ENCODE assay signal across 8 cellular contexts in genomic region chr12:118059645-118060275, GRCh38. TPM values are rescaled to one million over a fixed set of nuclear protein-coding genes. Genes with fewer than 3 reads are reported as not detected.
DNase-seq lines count a peak whose midpoint lies in the region; ATAC-seq, FAIRE-seq and TF ChIP-seq lines count a peak whose summit lies in the region.

No MANE protein-coding gene starts in this region.

- ATAC-seq in K562 (no peak), lung (ENCODE audit: insufficient read depth, low FRiP score) (no peak), GM21576 (IDR thresholded peaks at IDR 0.05; ENCODE audit: unreplicated experiment) (no peak)

- no peak for TF ChIP-seq CTCF in AG04450 (IDR thresholded peaks at IDR 0.05; ENCODE audit: low read depth, low read length)
- TF ChIP-seq CTCF in K562 (IDR thresholded peaks at IDR 0.05 in 2 of 3, conservative IDR thresholded peaks at IDR 0.05 in 1 of 3; ENCODE audit: insufficient read depth in 2 of 3, low read depth in 1 of 3, low read length in 3 of 3), result no peak
- no peak for TF ChIP-seq CTCF in lung (IDR thresholded peaks at IDR 0.05; ENCODE audit: control extremely low read depth, extremely low read depth)
- no peak for TF ChIP-seq CTCF in uterus (IDR thresholded peaks at IDR 0.05)

- H3K9me1 ChIP-seq in K562 (ENCODE audit: control insufficient read depth, insufficient read depth, low read length), result no peaks in the 10 kb centered on the region

- in situ Hi-C loops in K562 (cut with MboI), result no loop called here

- WGBS in K562 (ENCODE audit: insufficient coverage, low coverage, missing lambda C conversion rate), result 9% methylated on average over 6 of the region's 8 CpGs
- 24 to 50% methylated on average over 8 of the region's 8 CpGs for WGBS in lung, 2 donors

- H4K20me1 ChIP-seq in K562 (replicated peaks; ENCODE audit: control insufficient read depth, insufficient read depth, low read length), result peaks cover 5% of the 10 kb centered on the region; the same call in 1 of the 2 replicates

- DNase-seq in AG04450 (ENCODE audit: low read depth, low spot score) (no peak), K562 (ENCODE audit: extremely low read depth in 1 of 4, low spot score in 3 of 4) (no peak), lung (ENCODE audit: low spot score) (no peak), uterus (no peak), HTR-8/SVneo (ENCODE audit: insufficient read length, low spot score) (no peak)
- DNase-seq in stimulated activated CD4-positive, alpha-beta T cell treated with anti-CD3 and anti-CD28 coated beads, Interleukin-2, amount 100 ng/mL, for 24 hours, result no peak

- no peak overlapping the region for H2AFZ ChIP-seq in K562 (ENCODE audit: low read depth, low read length)

- TF ChIP-seq RAD21 in K562 (CRISPR knock-in tag; conservative IDR thresholded peaks at IDR 0.05 in 1 of 2, IDR thresholded peaks at IDR 0.05 in 1 of 2), result no peak

- no TSS peak for BruUV-seq in K562 (replicated peaks; lab: Mats Ljungman, UMichigan)

- CTCF ChIA-PET in AG04450 (lab: Charles Lee), result interaction anchor here (0.7 to 1.0 kb wide), 3 partner anchors 26 to 316 kb away, joined by 3 to 5 read pairs (median 4); no protein-coding TSS in a partner anchor
- CTCF ChIA-PET in K562 (lab: Yijun Ruan, JAX; ENCODE audit: low intra/inter-chr PET ratio), result no interaction called here

- intact Hi-C loops in K562 (cut with micrococcal nuclease), result loop anchor here (5.0 kb wide), 1 partner anchor 43 kb away; the partner anchor contains the start of gene VSIG10
- intact Hi-C loops in uterus (cut with DNase I; ENCODE audit: low total_unique reads), result no loop called here

- peak overlapping the region; percentile 69 for H3K4me3 ChIP-seq in AG04450 (ENCODE audit: low read depth, low read length)
- H3K4me3 ChIP-seq in HUES48 (ENCODE audit: low read depth, low read length), result peak overlapping the region; percentile 84
- H3K4me3 ChIP-seq in K562, result peak overlapping the region; percentile 85
- peak overlapping the region; percentile 68 for H3K4me3 ChIP-seq in lung
- H3K4me3 ChIP-seq in uterus, result peak overlapping the region; percentile 82 to 96

- H3K9me3 ChIP-seq in AG04450 (ENCODE audit: control insufficient read depth, insufficient read depth, low read length), result no peaks in the 10 kb centered on the region
- H3K9me3 ChIP-seq in HUES48 (ENCODE audit: control insufficient read depth, insufficient read depth, low read length), result no peaks in the 10 kb centered on the region
- no peaks in the 10 kb centered on the region for H3K9me3 ChIP-seq in K562 (replicated peaks; ENCODE audit: control insufficient read depth, insufficient read depth, low read depth, low read length)
- no peaks in the 10 kb centered on the region for H3K9me3 ChIP-seq in lung (ENCODE audit: control insufficient read depth in 2 of 2, insufficient read depth in 1 of 2, low read length in 1 of 2)
- H3K9me3 ChIP-seq in uterus, result no peaks in the 10 kb centered on the region

- TF ChIP-seq EP300 in K562 (IDR thresholded peaks at IDR 0.05; ENCODE audit: low read length), result no peak

- TF ChIP-seq POLR2A in K562 (conservative IDR thresholded peaks at IDR 0.05) (no peak), uterus (IDR thresholded peaks at IDR 0.05) (no peak)

- no peaks in the 10 kb centered on the region for H3K27me3 ChIP-seq in AG04450 (ENCODE audit: control insufficient read depth, insufficient read depth, low read length)
- H3K27me3 ChIP-seq in HUES48 (ENCODE audit: control insufficient read depth, insufficient read depth, low read length), result no peaks in the 10 kb centered on the region
- no peaks in the 10 kb centered on the region for H3K27me3 ChIP-seq in K562 (ENCODE audit: control insufficient read depth in 2 of 2, insufficient read depth in 2 of 2, low read length in 2 of 2)
- no peaks in the 10 kb centered on the region for H3K27me3 ChIP-seq in lung (ENCODE audit: control insufficient read depth, insufficient read depth)
- H3K27me3 ChIP-seq in uterus, result no peaks in the 10 kb centered on the region

- POLR2A ChIA-PET in AG04450 (lab: Yijun Ruan, JAX), result interaction anchor here (0.6 kb wide), 1 partner anchor 73 kb away, joined by 5 read pairs; no protein-coding TSS in a partner anchor
- POLR2A ChIA-PET in K562 (lab: Yijun Ruan, JAX), result interaction anchor here (0.6 to 1.1 kb wide), 4 partner anchors 13 to 88 kb away, joined by 3 to 7 read pairs (median 4); no protein-coding TSS in a partner anchor

- peaks cover 38% of the 10 kb centered on the region for H3K79me2 ChIP-seq in K562 (ENCODE audit: control insufficient read depth, insufficient read depth, low read length)

- H3K27ac ChIP-seq in AG04450 (ENCODE audit: low read depth, low read length) (peak overlapping the region; percentile 93), HUES48 (ENCODE audit: low read depth, low read length) (peak overlapping the region; percentile 97), K562 (ENCODE audit: extremely low read depth, low read depth, low read length) (peak overlapping the region; percentile 84; the same call in 2 of the 3 replicates), lung (ENCODE audit: low read depth in 1 of 2, low read length in 1 of 2) (peak overlapping the region; percentile 94 to 96), uterus (peak overlapping the region; percentile 98 to 99)

- H3K9ac ChIP-seq in HUES48 (ENCODE audit: low read depth, low read length) (peak overlapping the region; percentile 64), K562 (ENCODE audit: insufficient read depth in 1 of 2, low read depth in 2 of 2, low read length in 2 of 2) (peak overlapping the region; percentile 83 to 95; a peak in 3 of 4 replicates)

- FAIRE-seq in K562 (lab: Jason Lieb, UNC), result peak; percentile 48
- no peak for FAIRE-seq in HTR-8/SVneo (lab: Jason Lieb, UNC)

- H3K36me3 ChIP-seq in HUES48 (ENCODE audit: control insufficient read depth, insufficient read depth, low read length), result peaks cover 4% of the 10 kb centered on the region; the same call in 1 of the 2 replicates
- H3K36me3 ChIP-seq in K562 (ENCODE audit: control insufficient read depth, insufficient read depth, low read length), result no peaks in the 10 kb centered on the region; the same call in 2 of the 3 replicates
- H3K36me3 ChIP-seq in lung (ENCODE audit: control insufficient read depth in 2 of 2, insufficient read depth in 2 of 2, low read length in 2 of 2), result no peaks in the 10 kb centered on the region
- H3K36me3 ChIP-seq in uterus, result no peaks in the 10 kb centered on the region

- H3K4me1 ChIP-seq in HUES48 (ENCODE audit: control insufficient read depth, insufficient read depth, low read length) (peaks cover 28% of the 10 kb centered on the region), K562 (replicated peaks in 1 of 2; ENCODE audit: control insufficient read depth in 2 of 2, insufficient read depth in 2 of 2, low read length in 2 of 2) (peaks cover 15 to 30% of the 10 kb centered on the region in 2 experiments), lung (ENCODE audit: control insufficient read depth in 2 of 2, insufficient read depth in 2 of 2, low read length in 2 of 2) (peaks cover 4 to 17% of the 10 kb centered on the region in 2 donors), uterus (no peaks in the 10 kb centered on the region)

- peak overlapping the region; percentile 97 for H3K4me2 ChIP-seq in K562 (ENCODE audit: insufficient read depth, low read length)

RNA-seq across cellular contexts. Expression of gene WSB2, which starts 1.2 kb away (rescaled TPM):
- polyA plus RNA-seq in AG04450 (2011; rRNA removed), result 111 and 126 TPM in 2 replicates
- polyA minus RNA-seq in AG04450 (2011; rRNA and poly(A)+ RNA removed), result 292 and 323 TPM in 2 replicates
- total RNA-seq in K562 (2011; cell fraction: chromatin; rRNA removed; ENCODE audit: low replicate concordance), result 33.8 and 42.8 TPM in 2 replicates
- total RNA-seq in K562 (2011; cell fraction: nucleolus; rRNA removed), result 35.4 and 37.2 TPM in 2 replicates
- total RNA-seq in K562 (2011; cell fraction: nucleoplasm; rRNA removed), result 39.2 and 65.9 TPM in 2 replicates
- 59.8 and 98.7 TPM in 2 replicates for total RNA-seq in K562 (2014; rRNA removed)
- total RNA-seq in K562 (2014; rRNA removed; fragmentation: Illumina TruSeq; extraction: Trizol), result 45.0 and 48.3 TPM in 2 replicates
- 51.8 and 52.8 TPM in 2 replicates for total RNA-seq in K562 (2015; rRNA removed; fragmentation: Illumina TruSeq; extraction: Trizol)
- total RNA-seq in K562 (2021), result 62.8 and 66.9 TPM in 2 replicates
- polyA plus RNA-seq in K562 (2011; rRNA removed), result 52.6 and 72.3 TPM in 2 replicates
- polyA plus RNA-seq in K562 (2011; cell fraction: cytosol; rRNA removed), result 82.4 and 93.3 TPM in 2 replicates
- polyA plus RNA-seq in K562 (2011; cell fraction: nucleus; rRNA removed), result 35.6 and 37.5 TPM in 2 replicates
- polyA plus RNA-seq in K562 (2012), result 46.9 and 92.1 TPM in 2 replicates
- 74.5 and 77.6 TPM in 2 replicates for polyA plus RNA-seq in K562 (2014; fragmentation: Illumina TruSeq; extraction: Trizol)
- 10 to 100 TPM; 31.4 to 32.4 TPM for polyA plus RNA-seq in K562 (2014; fragmentation: Nextera tagmentation; extraction: Ambion mirVana)
- polyA plus RNA-seq in K562 (2014; rRNA removed), result 36.3 and 37.7 TPM in 2 replicates
- 156 and 175 TPM in 2 replicates for polyA minus RNA-seq in K562 (2011; rRNA and poly(A)+ RNA removed)
- 87.4 and 95.6 TPM in 2 replicates for polyA minus RNA-seq in K562 (2011; cell fraction: cytosol; rRNA and poly(A)+ RNA removed)
- 18.2 and 32.1 TPM in 2 replicates for polyA minus RNA-seq in K562 (2011; cell fraction: nucleus; rRNA and poly(A)+ RNA removed)
- 10 to 100 TPM; 46.0 to 99.1 TPM for total RNA-seq in lung
- polyA plus RNA-seq in lung, result 10 to 100 TPM; 49.3 to 57.2 TPM
- 10 to 100 TPM; 22.4 to 59.2 (median 45.0) TPM for total RNA-seq in uterus

RNA-seq across cellular contexts. Expression of gene RFC5, which starts 43.3 kb away (rescaled TPM):
- polyA plus RNA-seq in AG04450 (2011; rRNA removed) (9.6 and 10.4 TPM in 2 replicates), K562 (2011; rRNA removed) (80.3 and 110 TPM in 2 replicates), K562 (2014; fragmentation: Illumina TruSeq; extraction: Trizol) (105 and 107 TPM in 2 replicates), K562 (2014; fragmentation: Nextera tagmentation; extraction: Ambion mirVana) (100 to 1,000 TPM; 180 to 189 TPM), K562 (2014; rRNA removed) (92.9 and 105 TPM in 2 replicates), lung (1 to 10 TPM; 7.3 to 7.7 TPM)
- polyA minus RNA-seq in AG04450 (2011; rRNA and poly(A)+ RNA removed), result 7.0 and 7.4 TPM in 2 replicates
- 115 and 120 TPM in 2 replicates for total RNA-seq in K562 (2011; cell fraction: chromatin; rRNA removed; ENCODE audit: low replicate concordance)
- 65.7 and 71.2 TPM in 2 replicates for total RNA-seq in K562 (2011; cell fraction: nucleolus; rRNA removed)
- 72.1 and 77.7 TPM in 2 replicates for total RNA-seq in K562 (2011; cell fraction: nucleoplasm; rRNA removed)
- total RNA-seq in K562 (2014; rRNA removed) (85.3 and 91.1 TPM in 2 replicates), K562 (2014; rRNA removed; fragmentation: Illumina TruSeq; extraction: Trizol) (92.6 and 92.7 TPM in 2 replicates), K562 (2015; rRNA removed; fragmentation: Illumina TruSeq; extraction: Trizol) (86.3 and 90.2 TPM in 2 replicates), K562 (2021) (61.8 and 67.5 TPM in 2 replicates), lung (10 to 100 TPM in 1 of 2 donors, 1 to 10 TPM in 1; 8.7 to 16.0 TPM), uterus (10 to 100 TPM in 3 of 4 donors, 1 to 10 TPM in 1; 4.6 to 24.7 (median 14.0) TPM)
- polyA plus RNA-seq in K562 (2011; cell fraction: cytosol; rRNA removed), result 75.8 and 83.5 TPM in 2 replicates
- polyA plus RNA-seq in K562 (2011; cell fraction: nucleus; rRNA removed), result 82.7 and 100 TPM in 2 replicates
- 54.6 and 62.9 TPM in 2 replicates for polyA plus RNA-seq in K562 (2012)
- polyA minus RNA-seq in K562 (2011; rRNA and poly(A)+ RNA removed), result 99.3 and 125 TPM in 2 replicates
- 42.2 and 55.9 TPM in 2 replicates for polyA minus RNA-seq in K562 (2011; cell fraction: cytosol; rRNA and poly(A)+ RNA removed)
- polyA minus RNA-seq in K562 (2011; cell fraction: nucleus; rRNA and poly(A)+ RNA removed), result 29.5 and 37.5 TPM in 2 replicates

RNA-seq across cellular contexts. Expression of gene VSIG10, which starts 44.1 kb away (rescaled TPM):
- polyA plus RNA-seq in AG04450 (2011; rRNA removed) (9.7 and 10.5 TPM in 2 replicates), K562 (2011; rRNA removed) (4.3 and 10.8 TPM in 2 replicates), K562 (2014; fragmentation: Illumina TruSeq; extraction: Trizol) (3.7 and 4.2 TPM in 2 replicates), K562 (2014; fragmentation: Nextera tagmentation; extraction: Ambion mirVana) (1 to 10 TPM; 4.7 to 5.3 TPM), K562 (2014; rRNA removed) (4.0 and 6.5 TPM in 2 replicates), lung (10 to 100 TPM; 11.0 to 27.4 TPM)
- polyA minus RNA-seq in AG04450 (2011; rRNA and poly(A)+ RNA removed), result 19.3 and 21.8 TPM in 2 replicates
- total RNA-seq in K562 (2011; cell fraction: chromatin; rRNA removed; ENCODE audit: low replicate concordance), result 2.7 and 12.4 TPM in 2 replicates
- 4.5 and 5.4 TPM in 2 replicates for total RNA-seq in K562 (2011; cell fraction: nucleolus; rRNA removed)
- total RNA-seq in K562 (2011; cell fraction: nucleoplasm; rRNA removed), result 7.1 and 9.4 TPM in 2 replicates
- total RNA-seq in K562 (2014; rRNA removed) (7.1 and 8.8 TPM in 2 replicates), K562 (2014; rRNA removed; fragmentation: Illumina TruSeq; extraction: Trizol) (4.1 and 5.4 TPM in 2 replicates), K562 (2015; rRNA removed; fragmentation: Illumina TruSeq; extraction: Trizol) (6.0 TPM in 2 replicates), K562 (2021) (3.8 and 4.7 TPM in 2 replicates), lung (10 to 100 TPM; 36.9 to 51.4 TPM), uterus (10 to 100 TPM; 27.6 to 59.9 (median 39.4) TPM)
- 4.2 and 10.0 TPM in 2 replicates for polyA plus RNA-seq in K562 (2011; cell fraction: cytosol; rRNA removed)
- polyA plus RNA-seq in K562 (2011; cell fraction: nucleus; rRNA removed), result 8.3 and 15.8 TPM in 2 replicates
- 3.0 and 3.9 TPM in 2 replicates for polyA plus RNA-seq in K562 (2012)
- 3.0 and 7.6 TPM in 2 replicates for polyA minus RNA-seq in K562 (2011; rRNA and poly(A)+ RNA removed)
- 3.7 and 8.2 TPM in 2 replicates for polyA minus RNA-seq in K562 (2011; cell fraction: cytosol; rRNA and poly(A)+ RNA removed)
- polyA minus RNA-seq in K562 (2011; cell fraction: nucleus; rRNA and poly(A)+ RNA removed), result 2.7 and 12.0 TPM in 2 replicates
